In genomic region chr2:190578158-190579057, GRCh38 we compare ENCODE assay signal across 8 cellular contexts. TPM values are rescaled to one million over a fixed set of nuclear protein-coding genes. Genes with fewer than 3 reads are reported as not detected.
DNase-seq lines count a peak whose midpoint lies in the region; ATAC-seq and TF ChIP-seq lines count a peak whose summit lies in the region.

No MANE protein-coding gene starts in this region.

- peaks cover 2% of the 10 kb centered on the region for H3K36me3 Mint-ChIP-seq in T-helper 2 cell treated with Interferon-gamma antibody and Interleukin-4, amounts not matched to agents 5 μg/mL and 100 μg/mL, for 36 hours (ENCODE audit: low read depth)

- no peaks in the 10 kb centered on the region for H3K9me3 ChIP-seq in neuronal stem cell (replicated peaks in 1 of 2; ENCODE audit: control insufficient read depth in 2 of 2, insufficient read depth in 1 of 2, low read depth in 1 of 2, low read length in 2 of 2)

- H3K4me1 Mint-ChIP-seq in T-helper 2 cell treated with Interferon-gamma antibody and Interleukin-4, amounts not matched to agents 5 μg/mL and 100 μg/mL, for 36 hours (ENCODE audit: low read depth) = peaks cover 26% of the 10 kb centered on the region
- H3K4me1 Mint-ChIP-seq in stimulated activated naive CD8-positive, alpha-beta T cell treated with anti-CD3 and anti-CD28 coated beads, Interleukin-15, amount 100 ng/mL, for 72 hours = peaks cover 57% of the 10 kb centered on the region

- H2AK5ac ChIP-seq in neuronal stem cell (ENCODE audit: low read depth, low read length) = no peak overlapping the region

- no peak overlapping the region for H2BK5ac ChIP-seq in neuronal stem cell (ENCODE audit: low read length)

- H3K27me3 ChIP-seq in neuronal stem cell (ENCODE audit: control insufficient read depth in 3 of 3, insufficient read depth in 3 of 3, low read depth in 1 of 3, low read length in 3 of 3) = no peaks in the 10 kb centered on the region

- H3K4me3 Mint-ChIP-seq in T-helper 2 cell treated with Interferon-gamma antibody and Interleukin-4, amounts not matched to agents 5 μg/mL and 100 μg/mL, for 36 hours = peak overlapping the region; percentile 7
- peak overlapping the region in 1 of 2 donors; percentile 2 for H3K4me3 Mint-ChIP-seq in stimulated activated naive CD8-positive, alpha-beta T cell treated with anti-CD3 and anti-CD28 coated beads, Interleukin-15, amount 100 ng/mL, for 72 hours

- H3K4me1 ChIP-seq in neuronal stem cell (ENCODE audit: control insufficient read depth in 2 of 2, insufficient read depth in 1 of 2, low read depth in 1 of 2, low read length in 2 of 2) = peaks cover 2 to 5% of the 10 kb centered on the region in 2 donors

- no peaks in the 10 kb centered on the region for H3K9me3 Mint-ChIP-seq in T-helper 2 cell treated with Interferon-gamma antibody and Interleukin-4, amounts not matched to agents 5 μg/mL and 100 μg/mL, for 36 hours
- no peaks in the 10 kb centered on the region for H3K9me3 Mint-ChIP-seq in stimulated activated naive CD8-positive, alpha-beta T cell treated with anti-CD3 and anti-CD28 coated beads, Interleukin-15, amount 100 ng/mL, for 72 hours

- no peaks in the 10 kb centered on the region for H3K79me1 ChIP-seq in neuronal stem cell (ENCODE audit: low read depth, low read length)

- no peaks in the 10 kb centered on the region for H3K36me3 ChIP-seq in neuronal stem cell (replicated peaks in 1 of 2; ENCODE audit: control insufficient read depth in 2 of 2, insufficient read depth in 2 of 2, low read length in 2 of 2)

- DNase-seq in AG08395 (ENCODE audit: low spot score) (peak; percentile 31), HFF-Myc (ENCODE audit: extremely low read depth, low read depth) (peak; percentile 53), left ventricle myocardium superior (no peak), NCI-H2196 treated with DMSO at 0.1 percent for 48 hours (lab: John Stamatoyannopoulos, UW; ENCODE audit: unreplicated experiment) (no peak), neuronal stem cell (ENCODE audit: low spot score) (no peak)
- no peak for DNase-seq in T-helper 2 cell treated with Interferon-gamma antibody and Interleukin-4, amounts not matched to agents 5 μg/mL and 100 μg/mL, for 36 hours (ENCODE audit: low spot score)
- DNase-seq in stimulated activated naive CD8-positive, alpha-beta T cell treated with anti-CD3 and anti-CD28 coated beads, Interleukin-15, amount 100 ng/mL, for 72 hours = no peak

- H3K9ac ChIP-seq in neuronal stem cell (ENCODE audit: low read depth, low read length, poor library complexity) = no peak overlapping the region

- WGBS in neuronal stem cell (ENCODE audit: extremely low coverage in 2 of 2, insufficient read length in 2 of 2, insufficient replicate concordance in 1 of 2), 2 donors = 100% methylated on average over 1 of the region's 6 CpGs

- H4K8ac ChIP-seq in neuronal stem cell (ENCODE audit: low read depth, low read length) = no peak overlapping the region

- H3K27ac Mint-ChIP-seq in T-helper 2 cell treated with Interferon-gamma antibody and Interleukin-4, amounts not matched to agents 5 μg/mL and 100 μg/mL, for 36 hours = peak overlapping the region; percentile 17
- peak overlapping the region; percentile 6 to 29 for H3K27ac Mint-ChIP-seq in stimulated activated naive CD8-positive, alpha-beta T cell treated with anti-CD3 and anti-CD28 coated beads, Interleukin-15, amount 100 ng/mL, for 72 hours

- H2BK15ac ChIP-seq in neuronal stem cell (ENCODE audit: low read length) = no peak overlapping the region

- H3K4me2 ChIP-seq in neuronal stem cell (ENCODE audit: insufficient read depth, low read length, poor library complexity, severe bottlenecking) = no peak overlapping the region

- no peak overlapping the region for H2AFZ ChIP-seq in neuronal stem cell (ENCODE audit: low read length)

- no peak overlapping the region for H3K18ac ChIP-seq in neuronal stem cell (ENCODE audit: low read length)

- H3K4ac ChIP-seq in neuronal stem cell (ENCODE audit: low read length) = no peak overlapping the region

- H2BK12ac ChIP-seq in neuronal stem cell (ENCODE audit: low read length) = no peak overlapping the region

- H3K27ac ChIP-seq in neuronal stem cell (replicated peaks; ENCODE audit: low read length) = no peak overlapping the region

- TF ChIP-seq POLR2A in GM18505 (IDR thresholded peaks at IDR 0.05; ENCODE audit: borderline replicate concordance, extremely low read depth, insufficient read depth, insufficient read length) = no peak

- no peak for TF ChIP-seq CTCF in HFF-Myc (IDR thresholded peaks at IDR 0.05; ENCODE audit: low read depth, low read length, missing control alignments)

- H3K4me3 ChIP-seq in HFF-Myc (replicated peaks; ENCODE audit: low read depth, low read length) (no peak overlapping the region), neuronal stem cell (ENCODE audit: low read length in 2 of 2) (no peak overlapping the region)

- intact Hi-C loops in left ventricle myocardium superior (cut with micrococcal nuclease) = no loop called here

- no peak overlapping the region for H2BK120ac ChIP-seq in neuronal stem cell (ENCODE audit: low read depth, low read length)

- H3K23ac ChIP-seq in neuronal stem cell (ENCODE audit: low read depth, low read length, poor library complexity) = no peak overlapping the region

- no peak overlapping the region for H4K91ac ChIP-seq in neuronal stem cell (ENCODE audit: low read depth, low read length, poor library complexity)

- ATAC-seq in left ventricle myocardium superior (peak; percentile 75), GM18505 (IDR thresholded peaks at IDR 0.05; ENCODE audit: unreplicated experiment) (no peak)
- ATAC-seq in stimulated activated naive CD8-positive, alpha-beta T cell treated with anti-CD3 and anti-CD28 coated beads, Interleukin-15, amount 100 ng/mL, for 72 hours = peak; percentile 64

- no peaks in the 10 kb centered on the region for H3K27me3 Mint-ChIP-seq in T-helper 2 cell treated with Interferon-gamma antibody and Interleukin-4, amounts not matched to agents 5 μg/mL and 100 μg/mL, for 36 hours (ENCODE audit: low read depth)
- H3K27me3 Mint-ChIP-seq in stimulated activated naive CD8-positive, alpha-beta T cell treated with anti-CD3 and anti-CD28 coated beads, Interleukin-15, amount 100 ng/mL, for 72 hours = no peaks in the 10 kb centered on the region

- H3K14ac ChIP-seq in neuronal stem cell (ENCODE audit: low read length) = no peak overlapping the region

RNA-seq across cellular contexts. Expression of gene NEMP2, which starts 43.9 kb away (rescaled TPM):
- 2.8 TPM for total RNA-seq in left ventricle myocardium superior
- polyA plus RNA-seq in neuronal stem cell (2013, experiment 1 of 2) = 1.6 TPM
- polyA plus RNA-seq in neuronal stem cell (2013, experiment 2 of 2) = 1.9 TPM

Comparison
In these comparisons a context has a peak if more than half of its experiments do, and no peak if none do; other contexts are left out.
1. DNase-seq: peak in AG08395 (single experiment) and HFF-Myc (single experiment); none in T-helper 2 cell treated with Interferon-gamma antibody and Interleukin-4, amounts not matched to agents 5 μg/mL and 100 μg/mL, for 36 hours (single experiment), left ventricle myocardium superior (single experiment), stimulated activated naive CD8-positive, alpha-beta T cell treated with anti-CD3 and anti-CD28 coated beads, Interleukin-15, amount 100 ng/mL, for 72 hours (0 of 2), NCI-H2196 treated with DMSO at 0.1 percent for 48 hours (single experiment) and neuronal stem cell (single experiment).